ENCODE assay signal across 27 cellular contexts in genomic region chr15:83555383-83555782, GRCh38.
DNase-seq lines count a peak whose midpoint lies in the region; ATAC-seq, FAIRE-seq and TF ChIP-seq lines count a peak whose summit lies in the region.
"Had no signal": no experiment of that assay in that cellular context is flagged by ENCODE, and none has a peak within 500 bp of the region (broad histone marks: within the 10 kb centered on the region; RNA-seq: fewer than 3 reads in every experiment).

No MANE protein-coding gene starts in this region.

- no peaks in the 10 kb centered on the region for H3K27me3 ChIP-seq in H9 (ENCODE audit: insufficient read depth, low read length)
- H3K27me3 ChIP-seq in K562 (ENCODE audit: control insufficient read depth in 2 of 2, insufficient read depth in 2 of 2, low read length in 2 of 2), result no peaks in the 10 kb centered on the region
- no peaks in the 10 kb centered on the region for H3K27me3 ChIP-seq in mesendoderm (ENCODE audit: insufficient read depth, low read length, poor library complexity)
- H3K27me3 ChIP-seq: BLaER1 had no signal

- H3K36me3 Mint-ChIP-seq in H9 (ENCODE audit: insufficient read depth in 1 of 3, low read depth in 3 of 3), result peaks cover 0 to 3% (median 2%) of the 10 kb centered on the region in 3 experiments; a peak in 1 of 7 replicates
- H3K36me3 Mint-ChIP-seq: CD14-positive monocyte; CD4-positive, alpha-beta memory T cell; CD4-positive, CD25-positive, alpha-beta regulatory T cell; CD8-positive, alpha-beta memory T cell had no signal

- H2AFZ ChIP-seq in H9 (ENCODE audit: low read length) (no peak overlapping the region), K562 (ENCODE audit: low read depth, low read length) (no peak overlapping the region)

- H3K4me3 ChIP-seq in K562 (no peak overlapping the region), mesendoderm (ENCODE audit: low read length) (no peak overlapping the region)
- H3K4me3 ChIP-seq: BLaER1 had no signal

- no peak for TF ChIP-seq EP300 in K562 (IDR thresholded peaks at IDR 0.05; ENCODE audit: low read length)

- no peaks in the 10 kb centered on the region for H3K9me1 ChIP-seq in K562 (ENCODE audit: control insufficient read depth, insufficient read depth, low read length)

- H2BK120ac ChIP-seq in H9 (ENCODE audit: low read depth, low read length, poor library complexity, severe bottlenecking), result no peak overlapping the region
- H2BK120ac ChIP-seq in mesendoderm (ENCODE audit: low read depth, low read length), result no peak overlapping the region

- H4K5ac ChIP-seq in H9 (ENCODE audit: insufficient read length, low read depth, low read length) (no peak overlapping the region), mesendoderm (ENCODE audit: low read length) (no peak overlapping the region)

- no peak for DNase-seq in H9
- DNase-seq in K562 (ENCODE audit: extremely low read depth in 1 of 4, low spot score in 3 of 4), result peak in 2 of 4 experiments; percentile 40 to 50
- DNase-seq in mesendoderm, result no peak
- no peak for DNase-seq in substantia nigra (lab: John Stamatoyannopoulos, UW)
- DNase-seq in NCI-H187 treated with DMSO at 0.1 percent for 48 hours (lab: John Stamatoyannopoulos, UW), result no peak
- DNase-seq in DMS53 treated with DMSO at 0.1 percent for 48 hours (lab: John Stamatoyannopoulos, UW; ENCODE audit: unreplicated experiment), result no peak
- no peak for DNase-seq in amniotic stem cell (lab: John Stamatoyannopoulos, UW)
- DNase-seq: 8988T; ACHN; BE2C; C1 segment of cervical spinal cord; CD4-positive, alpha-beta memory T cell; CD4-positive, CD25-positive, alpha-beta regulatory T cell; CD8-positive, alpha-beta memory T cell; COR-L47; DMS 273 treated with DMSO at 0.1 percent for 48 hours; DMS153; DMS53; DMS79 treated with DMSO at 0.1 percent for 48 hours; GF-D8 had no signal

- no peak overlapping the region for H3K4me2 ChIP-seq in H9 (ENCODE audit: insufficient read depth, insufficient read length, low read length)
- no peak overlapping the region for H3K4me2 ChIP-seq in K562 (ENCODE audit: insufficient read depth, low read length)
- H3K4me2 ChIP-seq in mesendoderm (ENCODE audit: low read length), result no peak overlapping the region
- H3K4me2 ChIP-seq: BLaER1 had no signal

- CTCF ChIA-PET in K562 (lab: Yijun Ruan, JAX; ENCODE audit: low intra/inter-chr PET ratio), result no interaction called here

- in situ Hi-C loops in K562 (cut with MboI), result loop anchor here (5.0 to 10.0 kb wide), 2 partner anchors 118 to 301 kb away; no protein-coding TSS in a partner anchor

- no peak overlapping the region for H2BK15ac ChIP-seq in H9 (ENCODE audit: low read depth, low read length)
- no peak overlapping the region for H2BK15ac ChIP-seq in mesendoderm (replicated peaks; ENCODE audit: low read depth)

- H3K79me1 ChIP-seq in H9 (ENCODE audit: insufficient read depth, low read depth, low read length, poor library complexity, severe bottlenecking) (peaks cover 4% of the 10 kb centered on the region), mesendoderm (ENCODE audit: low read length) (no peaks in the 10 kb centered on the region)

- no peak overlapping the region for H3K18ac ChIP-seq in H9 (ENCODE audit: insufficient read length, low read depth, low read length)
- peak overlapping the region; percentile 39 for H3K18ac ChIP-seq in mesendoderm (ENCODE audit: low read length)

- H3K79me2 ChIP-seq in H9 (ENCODE audit: insufficient read depth, low read length) (no peaks in the 10 kb centered on the region; the same call in 1 of the 2 replicates), K562 (ENCODE audit: control insufficient read depth, insufficient read depth, low read length) (peaks cover 5% of the 10 kb centered on the region; the same call in 1 of the 3 replicates), mesendoderm (ENCODE audit: control insufficient read depth, insufficient read depth, low read length) (no peaks in the 10 kb centered on the region)

- no peak for TF ChIP-seq CTCF in H9 (conservative IDR thresholded peaks at IDR 0.05)
- no peak for TF ChIP-seq CTCF in K562 (IDR thresholded peaks at IDR 0.05 in 2 of 3, conservative IDR thresholded peaks at IDR 0.05 in 1 of 3; ENCODE audit: insufficient read depth in 2 of 3, low read depth in 1 of 3, low read length in 3 of 3)

- no peaks in the 10 kb centered on the region for H3K9me3 ChIP-seq in H9 (ENCODE audit: control insufficient read depth, low read depth, low read length)
- no peaks in the 10 kb centered on the region for H3K9me3 ChIP-seq in K562 (replicated peaks; ENCODE audit: control insufficient read depth, insufficient read depth, low read depth, low read length)
- H3K9me3 ChIP-seq: BE2C, BLaER1 had no signal

- H4K20me1 ChIP-seq in H9 (ENCODE audit: control insufficient read depth, insufficient read depth, insufficient read length) (no peaks in the 10 kb centered on the region), K562 (replicated peaks; ENCODE audit: control insufficient read depth, insufficient read depth, low read length) (no peaks in the 10 kb centered on the region)
- H4K20me1 ChIP-seq: BLaER1 had no signal

- TF ChIP-seq POLR2A in K562 (conservative IDR thresholded peaks at IDR 0.05), result no peak

- no peaks in the 10 kb centered on the region; the same call in 1 of the 2 replicates for H3K4me1 ChIP-seq in H9 (ENCODE audit: insufficient read depth, low read length)
- H3K4me1 ChIP-seq in K562 (replicated peaks in 1 of 2; ENCODE audit: control insufficient read depth in 2 of 2, insufficient read depth in 2 of 2, low read length in 2 of 2), result peaks cover 2 to 9% of the 10 kb centered on the region in 2 experiments; a peak in 3 of 5 replicates
- H3K4me1 ChIP-seq in mesendoderm (ENCODE audit: control insufficient read depth, low read depth, low read length), result no peaks in the 10 kb centered on the region
- H3K4me1 ChIP-seq: BE2C, BLaER1 had no signal

- 0 out of 7 replicates have a peak overlapping the region, but pooled peaks of 1 of the 3 experiments have one; percentile 23 for H3K27ac Mint-ChIP-seq in H9
- H3K27ac Mint-ChIP-seq: CD14-positive monocyte; CD4-positive, alpha-beta memory T cell; CD4-positive, CD25-positive, alpha-beta regulatory T cell; CD8-positive, alpha-beta memory T cell had no signal

- TF ChIP-seq RAD21 in K562 (CRISPR knock-in tag; conservative IDR thresholded peaks at IDR 0.05 in 1 of 2, IDR thresholded peaks at IDR 0.05 in 1 of 2), result no peak

- H3K4me3 Mint-ChIP-seq in H9, result no peak overlapping the region
- H3K4me3 Mint-ChIP-seq: CD14-positive monocyte; CD4-positive, alpha-beta memory T cell; CD4-positive, CD25-positive, alpha-beta regulatory T cell; CD8-positive, alpha-beta memory T cell had no signal

- H4K91ac ChIP-seq in H9 (ENCODE audit: insufficient read length, low read depth, low read length), result no peak overlapping the region

- peaks cover 0 to 2% of the 10 kb centered on the region in 2 experiments; a peak in 1 of 5 replicates for H3K9me3 Mint-ChIP-seq in H9
- H3K9me3 Mint-ChIP-seq: CD4-positive, alpha-beta memory T cell; CD8-positive, alpha-beta memory T cell had no signal

- peak overlapping the region; percentile 83 for H2BK20ac ChIP-seq in H9 (ENCODE audit: low read depth, low read length, poor library complexity, severe bottlenecking)

- H3K56ac ChIP-seq in H9 (ENCODE audit: insufficient read length, low read depth, low read length) (no peak overlapping the region), mesendoderm (ENCODE audit: low read length) (no peak overlapping the region)

- WGBS in H9 (ENCODE audit: extremely low coverage, insufficient read length, low lambda C conversion rate), result no CpG with 5 or more reads among the region's 2 CpGs
- WGBS in K562 (ENCODE audit: insufficient coverage, low coverage, missing lambda C conversion rate), result 36% methylated on average over 2 of the region's 2 CpGs
- WGBS in mesendoderm (ENCODE audit: extremely low coverage, insufficient coverage, low lambda C conversion rate), result no CpG with 5 or more reads among the region's 2 CpGs

- POLR2A ChIA-PET in K562 (lab: Yijun Ruan, JAX), result no interaction called here

- H4K8ac ChIP-seq in H9 (replicated peaks; ENCODE audit: insufficient read length, low read depth, low read length) (no peak overlapping the region), mesendoderm (ENCODE audit: low read depth, low read length) (no peak overlapping the region)

- H3K23ac ChIP-seq in H9 (ENCODE audit: insufficient read length, low read depth, low read length), result no peak overlapping the region
- H3K23ac ChIP-seq in mesendoderm (ENCODE audit: low read length), result no peak overlapping the region

- no peaks in the 10 kb centered on the region for H3K23me2 ChIP-seq in H9 (ENCODE audit: insufficient read length, low read depth, low read length, poor library complexity, severe bottlenecking)

- H2AK5ac ChIP-seq in H9 (ENCODE audit: insufficient read length, low read length) (no peak overlapping the region), mesendoderm (ENCODE audit: low read length) (no peak overlapping the region)

- H3K27ac ChIP-seq in H9 (ENCODE audit: insufficient read length, low read depth, low read length) (no peak overlapping the region), K562 (ENCODE audit: extremely low read depth, low read depth, low read length) (no peak overlapping the region), mesendoderm (ENCODE audit: low read depth, low read length) (no peak overlapping the region), substantia nigra (ENCODE audit: low read depth, low read length, poor library complexity, severe bottlenecking) (peak overlapping the region; percentile 31)
- H3K27ac ChIP-seq: BLaER1 had no signal

- H2BK5ac ChIP-seq in H9 (ENCODE audit: insufficient read length, low read length), result no peak overlapping the region
- no peak overlapping the region for H2BK5ac ChIP-seq in mesendoderm (ENCODE audit: low read length)

- no peak overlapping the region for H3T11ph ChIP-seq in H9 (ENCODE audit: low read length)

- BruUV-seq in K562 (replicated peaks; lab: Mats Ljungman, UMichigan), result no TSS peak

- H3K14ac ChIP-seq in H9 (ENCODE audit: insufficient read depth, low read length), result no peak overlapping the region

- H3K4me1 Mint-ChIP-seq in H9, result 0 out of 4 replicates have a peak, but pooled peaks cover 0 to 2% of the 10 kb centered on the region in 2 experiments
- H3K4me1 Mint-ChIP-seq: CD14-positive monocyte; CD8-positive, alpha-beta memory T cell had no signal

- FAIRE-seq in K562 (lab: Jason Lieb, UNC), result peak; percentile 57
- FAIRE-seq: A204.1, G401.6, GM12891, GM19239 had no signal

- no peaks in the 10 kb centered on the region for H3K36me3 ChIP-seq in K562 (ENCODE audit: control insufficient read depth, insufficient read depth, low read length)
- no peaks in the 10 kb centered on the region for H3K36me3 ChIP-seq in mesendoderm (ENCODE audit: control insufficient read depth, insufficient read depth, low read length)
- H3K36me3 ChIP-seq: BE2C, BLaER1 had no signal

- ATAC-seq in K562, result no peak; the same call in 2 of the 3 replicates
- no peak for ATAC-seq in GM21576 (IDR thresholded peaks at IDR 0.05; ENCODE audit: unreplicated experiment)

- H3K9ac ChIP-seq in H9 (ENCODE audit: extremely low read depth, insufficient read length, low read length) (no peak overlapping the region), K562 (ENCODE audit: insufficient read depth in 1 of 2, low read depth in 2 of 2, low read length in 2 of 2) (no peak overlapping the region), mesendoderm (ENCODE audit: low read length) (no peak overlapping the region)
- H3K9ac ChIP-seq: BLaER1 had no signal

- intact Hi-C loops in K562 (cut with micrococcal nuclease), result no loop called here

- no peaks in the 10 kb centered on the region for H3K27me3 Mint-ChIP-seq in H9 (ENCODE audit: low read depth)

- no peak overlapping the region for H2BK12ac ChIP-seq in H9 (ENCODE audit: insufficient read length, low read depth, low read length)

- no peak overlapping the region for H3K4ac ChIP-seq in H9 (ENCODE audit: low read depth, low read length)
- no peak overlapping the region for H3K4ac ChIP-seq in mesendoderm (ENCODE audit: low read depth, low read length)
